19 cellular contexts compared by ENCODE assay signal in the genomic region with DNA sequence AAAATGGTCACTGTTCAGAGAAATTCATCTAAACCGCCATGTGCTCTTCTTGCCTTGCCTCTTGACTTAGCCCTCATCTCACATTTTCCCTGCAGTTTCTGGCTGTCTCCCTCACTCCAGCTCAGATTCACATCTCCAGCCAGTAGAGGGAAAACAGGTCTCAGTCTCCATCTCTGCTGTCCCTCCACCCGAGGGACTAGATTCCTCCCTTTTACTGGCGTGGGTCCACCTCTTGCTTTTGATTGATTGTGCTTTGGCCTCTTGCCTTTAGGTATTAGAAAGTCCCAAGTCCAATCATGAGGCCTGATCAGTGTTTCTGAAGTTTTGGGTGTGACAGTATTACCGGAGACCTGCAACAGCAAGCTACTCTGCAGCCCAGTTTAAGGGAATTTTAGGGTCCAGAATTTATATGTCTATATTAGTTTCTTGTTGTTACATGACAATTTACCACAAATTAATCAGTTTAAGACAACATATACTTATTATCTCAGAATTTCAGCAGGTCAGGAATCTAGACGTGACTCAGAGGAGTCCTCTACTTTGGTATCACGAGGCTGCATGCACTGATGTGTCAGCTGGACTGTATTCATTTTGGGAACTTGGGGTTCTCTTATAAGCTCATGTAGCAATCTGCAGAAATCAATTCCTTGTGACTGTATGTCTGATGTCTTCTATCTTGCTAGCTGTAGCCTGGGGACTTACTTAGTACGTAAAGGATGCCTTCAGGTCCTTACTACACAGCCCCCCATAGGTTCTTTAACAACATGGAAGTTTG.
DNase-seq lines count a peak whose midpoint lies in the region; ATAC-seq, FAIRE-seq and TF ChIP-seq lines count a peak whose summit lies in the region.
"Had no signal": no experiment of that assay in that cellular context is flagged by ENCODE, and none has a peak within 500 bp of the region (broad histone marks: within the 10 kb centered on the region; RNA-seq: fewer than 3 reads in every experiment).

No MANE protein-coding gene starts in this region.

- no peaks in the 10 kb centered on the region for H3K36me3 Mint-ChIP-seq in natural killer cell

- no peak for FAIRE-seq in kidney (lab: Jason Lieb, UNC)
- FAIRE-seq: GM12878 had no signal

- H3K27ac ChIP-seq in angular gyrus (ENCODE audit: low read depth, low read length) (peak overlapping the region; percentile 67), kidney (ENCODE audit: low read depth in 2 of 2, low read length in 2 of 2) (no peak overlapping the region)
- H3K27ac ChIP-seq: GM23248, PC-9 had no signal

- H3K9me3 Mint-ChIP-seq in natural killer cell: peaks cover 9 to 15% of the 10 kb centered on the region in 2 donors

- H3K4me3 ChIP-seq in kidney (ENCODE audit: low read length in 2 of 2): no peak overlapping the region
- H3K4me3 ChIP-seq: GM12878, GM23248, MG63, PC-9 had no signal

- H3K27ac Mint-ChIP-seq in natural killer cell: no peak overlapping the region
- H3K27ac Mint-ChIP-seq: HFFc6 had no signal

- ATAC-seq in HG03342 (IDR thresholded peaks at IDR 0.05; ENCODE audit: unreplicated experiment): no peak
- ATAC-seq in GM21367 (IDR thresholded peaks at IDR 0.05; ENCODE audit: unreplicated experiment): no peak
- ATAC-seq in natural killer cell: no peak
- ATAC-seq: GM12878 had no signal

- no peaks in the 10 kb centered on the region for H3K4me1 Mint-ChIP-seq in natural killer cell

- no peaks in the 10 kb centered on the region for H3K36me3 ChIP-seq in kidney (ENCODE audit: control insufficient read depth in 1 of 2, insufficient read depth in 2 of 2, low read length in 2 of 2)
- H3K36me3 ChIP-seq: MG63 had no signal

- peak; percentile 1 for DNase-seq in ELF-1 (ENCODE audit: low read depth, low spot score)
- peak; percentile 54 for DNase-seq in inferior parietal cortex (ENCODE audit: extremely low spot score)
- peak; percentile 2 for DNase-seq in occipital lobe (lab: John Stamatoyannopoulos, UW)
- no peak for DNase-seq in kidney
- DNase-seq in natural killer cell: no peak
- DNase-seq: DMS53, GM23248, HFFc6, MG63, NCI-H1092 treated with DMSO at 0.1 percent for 48 hours, NCI-H1694 treated with DMSO at 0.1 percent for 48 hours, NCI-H446, NCI-H748 treated with DMSO at 0.1 percent for 48 hours, PC-9, Right ventricle myocardium superior had no signal

- H3K4me3 Mint-ChIP-seq in natural killer cell: no peak overlapping the region
- H3K4me3 Mint-ChIP-seq: HFFc6 had no signal

- H3K9ac ChIP-seq in kidney (ENCODE audit: low read length in 2 of 2): no peak overlapping the region
- H3K9ac ChIP-seq: GM23248 had no signal

- intact Hi-C loops in kidney (cut with DNase I): no loop called here
- intact Hi-C loops in natural killer cell (cut with micrococcal nuclease): no loop called here

- peaks cover 0 to 3% of the 10 kb centered on the region in 2 donors for H3K9me3 ChIP-seq in kidney (ENCODE audit: control insufficient read depth in 1 of 2, low read length in 2 of 2)
- H3K9me3 ChIP-seq: MG63 had no signal

- no peak for TF ChIP-seq CTCF in kidney (IDR thresholded peaks at IDR 0.05; ENCODE audit: borderline replicate concordance, extremely low read depth, insufficient read depth)
- TF ChIP-seq CTCF in natural killer cell (IDR thresholded peaks at IDR 0.05): no peak

- no peaks in the 10 kb centered on the region for H3K27me3 Mint-ChIP-seq in natural killer cell (ENCODE audit: low read depth in 2 of 2)

- H3K4me1 ChIP-seq in kidney (ENCODE audit: control insufficient read depth in 1 of 2, insufficient read depth in 1 of 2, low read depth in 1 of 2, low read length in 2 of 2): no peaks in the 10 kb centered on the region

Comparison
In these comparisons a context has a peak if more than half of its experiments do, and no peak if none do; other contexts are left out.
1. DNase-seq: peak in ELF-1 (single experiment), inferior parietal cortex (single experiment) and occipital lobe (single experiment); none in kidney (single experiment) and natural killer cell (single experiment).